Comparison of ENCODE assay signal across 11 cellular contexts in genomic region chr11:72832301-72833082, GRCh38. TPM values are rescaled to one million over a fixed set of nuclear protein-coding genes. Genes with fewer than 3 reads are reported as not detected.
DNase-seq lines count a peak whose midpoint lies in the region; ATAC-seq and TF ChIP-seq lines count a peak whose summit lies in the region.
"Had no signal": no experiment of that assay in that cellular context is flagged by ENCODE, and none has a peak within 500 bp of the region (broad histone marks: within the 10 kb centered on the region; RNA-seq: fewer than 3 reads in every experiment).

No MANE protein-coding gene starts in this region.

- TF ChIP-seq CTCF in vagina (IDR thresholded peaks at IDR 0.05) = no peak

- POLR2A ChIA-PET in activated naive CD8-positive, alpha-beta T cell treated with anti-CD3 and anti-CD28 coated beads, Interleukin-2, amount 10 ng/mL, durations not matched to agents 7 days and 5 days (lab: Charles Lee) = interaction anchor here (1.3 to 3.0 kb wide), 4 partner anchors 9 to 346 kb away, joined by 4 to 29 read pairs (median 4); partner anchors contain the start of gene FCHSD2

- intact Hi-C loops in vagina (cut with DNase I) = loop anchor here (10.0 kb wide), 1 partner anchor 312 kb away; the partner anchor contains the start of gene FCHSD2

- H3K27ac Mint-ChIP-seq in activated naive CD8-positive, alpha-beta T cell treated with anti-CD3 and anti-CD28 coated beads, Interleukin-2, amount 10 ng/mL, durations not matched to agents 7 days and 5 days = peak overlapping the region; percentile 68
- no peak overlapping the region for H3K27ac Mint-ChIP-seq in activated naive CD8-positive, alpha-beta T cell treated with anti-CD3 and anti-CD28 coated beads for 36 hours
- H3K27ac Mint-ChIP-seq in natural killer cell treated with Interleukin-12 subunit alpha and Interleukin-12 subunit beta and Interleukin-15 and Interleukin-18, amount 100 ng/mL, for 72 hours = peak overlapping the region; percentile 81 to 90

- H3K36me3 ChIP-seq in vagina = peaks cover 0 to 15% of the 10 kb centered on the region in 2 donors
- H3K36me3 ChIP-seq in MG63 = peaks cover 3% of the 10 kb centered on the region
- H3K36me3 ChIP-seq: ovary had no signal

- no peaks in the 10 kb centered on the region for H3K9me3 Mint-ChIP-seq in activated naive CD8-positive, alpha-beta T cell treated with anti-CD3 and anti-CD28 coated beads, Interleukin-2, amount 10 ng/mL, durations not matched to agents 7 days and 5 days
- H3K9me3 Mint-ChIP-seq in activated naive CD8-positive, alpha-beta T cell treated with anti-CD3 and anti-CD28 coated beads for 36 hours = no peaks in the 10 kb centered on the region
- H3K9me3 Mint-ChIP-seq in natural killer cell treated with Interleukin-12 subunit alpha and Interleukin-12 subunit beta and Interleukin-15 and Interleukin-18, amount 100 ng/mL, for 72 hours = no peaks in the 10 kb centered on the region

- no peak for TF ChIP-seq POLR2A in vagina (IDR thresholded peaks at IDR 0.05)

- H3K4me3 Mint-ChIP-seq in activated naive CD8-positive, alpha-beta T cell treated with anti-CD3 and anti-CD28 coated beads, Interleukin-2, amount 10 ng/mL, durations not matched to agents 7 days and 5 days = no peak overlapping the region
- H3K4me3 Mint-ChIP-seq in activated naive CD8-positive, alpha-beta T cell treated with anti-CD3 and anti-CD28 coated beads for 36 hours = no peak overlapping the region
- no peak overlapping the region for H3K4me3 Mint-ChIP-seq in natural killer cell treated with Interleukin-12 subunit alpha and Interleukin-12 subunit beta and Interleukin-15 and Interleukin-18, amount 100 ng/mL, for 72 hours

- H3K27me3 ChIP-seq in vagina (no peaks in the 10 kb centered on the region), MG63 (no peaks in the 10 kb centered on the region)
- H3K27me3 ChIP-seq: ovary had no signal

- ATAC-seq in activated naive CD8-positive, alpha-beta T cell treated with anti-CD3 and anti-CD28 coated beads, Interleukin-2, amount 10 ng/mL, durations not matched to agents 7 days and 5 days (ENCODE audit: low read depth) = no peak
- no peak for ATAC-seq in natural killer cell treated with Interleukin-12 subunit alpha and Interleukin-12 subunit beta and Interleukin-15 and Interleukin-18, amount 100 ng/mL, for 72 hours

- peaks cover 36% of the 10 kb centered on the region for H3K4me1 ChIP-seq in vagina

- no peak for DNase-seq in activated naive CD8-positive, alpha-beta T cell treated with anti-CD3 and anti-CD28 coated beads, Interleukin-2, amount 10 ng/mL, durations not matched to agents 7 days and 5 days
- no peak for DNase-seq in activated naive CD8-positive, alpha-beta T cell treated with anti-CD3 and anti-CD28 coated beads for 36 hours
- DNase-seq in ecto neural progenitor cell (ENCODE audit: low spot score) (peak; percentile 42), vagina (ENCODE audit: extremely low spot score in 2 of 2) (peak in 1 of 2 donors; percentile 86), AML-193 (lab: John Stamatoyannopoulos, UW) (no peak), MG63 (no peak)
- DNase-seq in natural killer cell treated with Interleukin-12 subunit alpha and Interleukin-12 subunit beta and Interleukin-15 and Interleukin-18, amount 100 ng/mL, for 72 hours (ENCODE audit: low spot score) = no peak
- DNase-seq in activated CD4-positive, CD25-positive, alpha-beta regulatory T cell (lab: John Stamatoyannopoulos, UW) = no peak
- DNase-seq: NCI-H446 had no signal

- no peak overlapping the region for H3K4me3 ChIP-seq in vagina
- no peak overlapping the region for H3K4me3 ChIP-seq in MG63
- H3K4me3 ChIP-seq: ovary had no signal

- no peaks in the 10 kb centered on the region for H3K9me3 ChIP-seq in vagina
- H3K9me3 ChIP-seq in MG63 = no peaks in the 10 kb centered on the region
- H3K9me3 ChIP-seq: ovary had no signal

- peak overlapping the region; percentile 52 for H3K27ac ChIP-seq in vagina
- H3K27ac ChIP-seq: epithelial cell of prostate had no signal

- H3K27me3 Mint-ChIP-seq in activated naive CD8-positive, alpha-beta T cell treated with anti-CD3 and anti-CD28 coated beads, Interleukin-2, amount 10 ng/mL, durations not matched to agents 7 days and 5 days = no peaks in the 10 kb centered on the region
- no peaks in the 10 kb centered on the region for H3K27me3 Mint-ChIP-seq in activated naive CD8-positive, alpha-beta T cell treated with anti-CD3 and anti-CD28 coated beads for 36 hours
- H3K27me3 Mint-ChIP-seq in natural killer cell treated with Interleukin-12 subunit alpha and Interleukin-12 subunit beta and Interleukin-15 and Interleukin-18, amount 100 ng/mL, for 72 hours = no peaks in the 10 kb centered on the region

- H3K36me3 Mint-ChIP-seq in activated naive CD8-positive, alpha-beta T cell treated with anti-CD3 and anti-CD28 coated beads, Interleukin-2, amount 10 ng/mL, durations not matched to agents 7 days and 5 days = peaks cover 17% of the 10 kb centered on the region
- peaks cover 1% of the 10 kb centered on the region for H3K36me3 Mint-ChIP-seq in activated naive CD8-positive, alpha-beta T cell treated with anti-CD3 and anti-CD28 coated beads for 36 hours
- no peaks in the 10 kb centered on the region for H3K36me3 Mint-ChIP-seq in natural killer cell treated with Interleukin-12 subunit alpha and Interleukin-12 subunit beta and Interleukin-15 and Interleukin-18, amount 100 ng/mL, for 72 hours

- H3K4me1 Mint-ChIP-seq in activated naive CD8-positive, alpha-beta T cell treated with anti-CD3 and anti-CD28 coated beads, Interleukin-2, amount 10 ng/mL, durations not matched to agents 7 days and 5 days = peaks cover 27% of the 10 kb centered on the region
- H3K4me1 Mint-ChIP-seq in activated naive CD8-positive, alpha-beta T cell treated with anti-CD3 and anti-CD28 coated beads for 36 hours = peaks cover 7% of the 10 kb centered on the region
- peaks cover 35 to 38% of the 10 kb centered on the region in 2 donors for H3K4me1 Mint-ChIP-seq in natural killer cell treated with Interleukin-12 subunit alpha and Interleukin-12 subunit beta and Interleukin-15 and Interleukin-18, amount 100 ng/mL, for 72 hours (ENCODE audit: low read depth in 2 of 2)

RNA-seq across cellular contexts. Expression of gene ATG16L2, which starts 18.3 kb away (rescaled TPM):
- 100 to 1,000 TPM; 159 to 163 TPM for total RNA-seq in activated naive CD8-positive, alpha-beta T cell treated with anti-CD3 and anti-CD28 coated beads, Interleukin-2, amount 10 ng/mL, durations not matched to agents 7 days and 5 days
- 10 to 100 TPM; 41.2 to 45.7 TPM for total RNA-seq in activated naive CD8-positive, alpha-beta T cell treated with anti-CD3 and anti-CD28 coated beads for 36 hours
- 100 to 1,000 TPM in 1 of 2 donors, 10 to 100 TPM in 1; 74.7 to 113 TPM for total RNA-seq in natural killer cell treated with Interleukin-12 subunit alpha and Interleukin-12 subunit beta and Interleukin-15 and Interleukin-18, amount 100 ng/mL, for 72 hours
- 32.2 TPM for total RNA-seq in vagina
- 2.2 and 5.1 TPM in 2 replicates for total RNA-seq in MG63 (2014; rRNA removed; shearing (Covaris generic); ENCODE audit: low replicate concordance)

RNA-seq across cellular contexts. Expression of gene STARD10, which starts 38.6 kb away (rescaled TPM):
- 1 to 10 TPM; 7.8 to 8.0 TPM for total RNA-seq in activated naive CD8-positive, alpha-beta T cell treated with anti-CD3 and anti-CD28 coated beads, Interleukin-2, amount 10 ng/mL, durations not matched to agents 7 days and 5 days
- total RNA-seq in activated naive CD8-positive, alpha-beta T cell treated with anti-CD3 and anti-CD28 coated beads for 36 hours = 1 to 10 TPM; 6.2 to 6.4 TPM
- 10 to 100 TPM in 1 of 2 donors, 1 to 10 TPM in 1; 9.5 to 17.8 TPM for total RNA-seq in natural killer cell treated with Interleukin-12 subunit alpha and Interleukin-12 subunit beta and Interleukin-15 and Interleukin-18, amount 100 ng/mL, for 72 hours
- total RNA-seq in vagina = 75.9 TPM
- 0.91 and 15.1 TPM in 2 replicates for total RNA-seq in MG63 (2014; rRNA removed; shearing (Covaris generic); ENCODE audit: low replicate concordance)
